10 cellular contexts compared by ENCODE assay signal in the genomic region with DNA sequence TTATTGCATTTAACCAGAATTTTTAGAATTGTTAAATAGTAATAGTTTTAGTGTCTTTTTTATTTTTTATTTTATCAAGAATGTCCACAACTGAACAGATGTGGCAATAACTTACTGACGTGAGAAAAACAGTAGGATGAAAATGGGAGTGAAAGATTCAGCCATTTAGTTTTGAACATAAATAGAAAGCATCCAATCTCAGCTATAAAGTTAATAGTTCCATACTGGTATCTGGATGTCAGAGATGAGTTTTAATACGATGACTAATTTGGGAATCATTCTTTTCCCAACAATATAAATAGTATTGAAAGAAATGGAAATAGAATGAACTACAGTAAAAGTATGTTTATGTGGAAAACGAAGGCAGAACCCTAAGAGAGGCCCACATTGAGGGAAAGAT.
DNase-seq lines count a peak whose midpoint lies in the region; ATAC-seq and TF ChIP-seq lines count a peak whose summit lies in the region.
"Had no signal": no experiment of that assay in that cellular context is flagged by ENCODE, and none has a peak within 500 bp of the region (broad histone marks: within the 10 kb centered on the region; RNA-seq: fewer than 3 reads in every experiment).

No MANE protein-coding gene starts in this region.

- 67 to 76% (median 72%) methylated on average over 3 of the region's 3 CpGs for WGBS in heart left ventricle, 4 donors
- WGBS in mesendoderm (ENCODE audit: extremely low coverage, insufficient coverage, low lambda C conversion rate), result no CpG with 5 or more reads among the region's 3 CpGs

- no peak overlapping the region for H2BK15ac ChIP-seq in mesendoderm (replicated peaks; ENCODE audit: low read depth)

- H3K27me3 ChIP-seq in heart left ventricle (no peaks in the 10 kb centered on the region), vagina (no peaks in the 10 kb centered on the region), mesendoderm (ENCODE audit: insufficient read depth, low read length, poor library complexity) (no peaks in the 10 kb centered on the region)

- H3K4ac ChIP-seq in mesendoderm (ENCODE audit: low read depth, low read length), result no peak overlapping the region

- H3K9me3 ChIP-seq in heart left ventricle, result no peaks in the 10 kb centered on the region
- H3K9me3 ChIP-seq in vagina, result no peaks in the 10 kb centered on the region

- no peak overlapping the region for H3K18ac ChIP-seq in mesendoderm (ENCODE audit: low read length)

- H3K9ac ChIP-seq in mesendoderm (ENCODE audit: low read length), result no peak overlapping the region

- H3K27me3 Mint-ChIP-seq in activated CD4-positive, alpha-beta T cell treated with anti-CD3 and anti-CD28 coated beads for 36 hours, result no peaks in the 10 kb centered on the region
- H3K27me3 Mint-ChIP-seq: stimulated activated naive CD8-positive, alpha-beta T cell treated with anti-CD3 and anti-CD28 coated beads, Interleukin-15, amount 100 ng/mL, for 72 hours had no signal

- TF ChIP-seq POLR2A in heart left ventricle (IDR thresholded peaks at IDR 0.05), result no peak
- TF ChIP-seq POLR2A in vagina (IDR thresholded peaks at IDR 0.05), result no peak

- no peak overlapping the region for H2BK5ac ChIP-seq in mesendoderm (ENCODE audit: low read length)

- no peak overlapping the region for H3K56ac ChIP-seq in mesendoderm (ENCODE audit: low read length)

- no peaks in the 10 kb centered on the region for H3K79me1 ChIP-seq in mesendoderm (ENCODE audit: low read length)

- CTCF ChIA-PET in activated CD4-positive, alpha-beta T cell treated with anti-CD3 and anti-CD28 coated beads for 36 hours (lab: Charles Lee), result interaction anchor here (0.6 kb wide), 1 partner anchor 84 kb away, joined by 3 read pairs; no protein-coding TSS in a partner anchor

- no peaks in the 10 kb centered on the region for H3K4me1 Mint-ChIP-seq in activated CD4-positive, alpha-beta T cell treated with anti-CD3 and anti-CD28 coated beads for 36 hours
- H3K4me1 Mint-ChIP-seq: stimulated activated naive CD8-positive, alpha-beta T cell treated with anti-CD3 and anti-CD28 coated beads, Interleukin-15, amount 100 ng/mL, for 72 hours had no signal

- H3K27ac Mint-ChIP-seq in activated CD4-positive, alpha-beta T cell treated with anti-CD3 and anti-CD28 coated beads for 36 hours, result no peak overlapping the region
- H3K27ac Mint-ChIP-seq: stimulated activated naive CD8-positive, alpha-beta T cell treated with anti-CD3 and anti-CD28 coated beads, Interleukin-15, amount 100 ng/mL, for 72 hours had no signal

- peaks cover 0 to 13% (median 8%) of the 10 kb centered on the region in 9 donors for H3K36me3 ChIP-seq in heart left ventricle
- H3K36me3 ChIP-seq in vagina, result peaks cover 0 to 5% of the 10 kb centered on the region in 2 donors
- no peaks in the 10 kb centered on the region for H3K36me3 ChIP-seq in mesendoderm (ENCODE audit: control insufficient read depth, insufficient read depth, low read length)

- no peak overlapping the region for H2AK5ac ChIP-seq in mesendoderm (ENCODE audit: low read length)

- ATAC-seq in heart left ventricle (no peak), left ventricle myocardium superior (no peak), GM19397 (IDR thresholded peaks at IDR 0.05; ENCODE audit: unreplicated experiment) (no peak)
- no peak for ATAC-seq in activated CD4-positive, alpha-beta T cell treated with anti-CD3 and anti-CD28 coated beads for 36 hours
- ATAC-seq: stimulated activated naive CD8-positive, alpha-beta T cell treated with anti-CD3 and anti-CD28 coated beads, Interleukin-15, amount 100 ng/mL, for 72 hours had no signal

- no peak overlapping the region for H3K4me3 Mint-ChIP-seq in activated CD4-positive, alpha-beta T cell treated with anti-CD3 and anti-CD28 coated beads for 36 hours
- H3K4me3 Mint-ChIP-seq: stimulated activated naive CD8-positive, alpha-beta T cell treated with anti-CD3 and anti-CD28 coated beads, Interleukin-15, amount 100 ng/mL, for 72 hours had no signal

- H3K4me1 ChIP-seq in heart left ventricle (peaks cover 0 to 60% (median 28%) of the 10 kb centered on the region in 12 donors), vagina (peaks cover 35% of the 10 kb centered on the region), mesendoderm (ENCODE audit: control insufficient read depth, low read depth, low read length) (peaks cover 7% of the 10 kb centered on the region)

- no peak overlapping the region for H3K23ac ChIP-seq in mesendoderm (ENCODE audit: low read length)

- no peak for DNase-seq in heart left ventricle
- DNase-seq in left ventricle myocardium superior, result no peak
- peak; percentile 19 for DNase-seq in dermis blood vessel endothelial cell
- peak; percentile 38 for DNase-seq in myocyte (ENCODE audit: low read depth)
- no peak for DNase-seq in vagina (ENCODE audit: extremely low spot score in 2 of 2)
- DNase-seq in activated CD4-positive, alpha-beta T cell treated with anti-CD3 and anti-CD28 coated beads for 36 hours, result no peak
- DNase-seq in mesendoderm, result no peak
- DNase-seq: stimulated activated CD4-positive, alpha-beta T cell treated with anti-CD3 and anti-CD28 coated beads, Interleukin-15, amount 100 ng/mL, for 24 hours; stimulated activated naive CD8-positive, alpha-beta T cell treated with anti-CD3 and anti-CD28 coated beads, Interleukin-15, amount 100 ng/mL, for 72 hours had no signal

- H4K8ac ChIP-seq in mesendoderm (ENCODE audit: low read depth, low read length), result no peak overlapping the region

- H3K4me3 ChIP-seq in heart left ventricle, result no peak overlapping the region
- no peak overlapping the region for H3K4me3 ChIP-seq in vagina
- no peak overlapping the region for H3K4me3 ChIP-seq in mesendoderm (ENCODE audit: low read length)

- no peak for TF ChIP-seq CTCF in heart left ventricle (IDR thresholded peaks at IDR 0.05)
- no peak for TF ChIP-seq CTCF in vagina (IDR thresholded peaks at IDR 0.05)

- no peaks in the 10 kb centered on the region for H3K36me3 Mint-ChIP-seq in activated CD4-positive, alpha-beta T cell treated with anti-CD3 and anti-CD28 coated beads for 36 hours (ENCODE audit: low read depth)

- no peaks in the 10 kb centered on the region for H3K79me2 ChIP-seq in mesendoderm (ENCODE audit: control insufficient read depth, insufficient read depth, low read length)

- POLR2A ChIA-PET in activated CD4-positive, alpha-beta T cell treated with anti-CD3 and anti-CD28 coated beads for 36 hours (lab: Charles Lee), result interaction anchor here (0.7 kb wide), 1 partner anchor 43 kb away, joined by 3 read pairs; no protein-coding TSS in a partner anchor

- H3K4me2 ChIP-seq in mesendoderm (ENCODE audit: low read length), result no peak overlapping the region

- H3K27ac ChIP-seq in heart left ventricle (peak overlapping the region; percentile 34 to 90 (median 82)), vagina (peak overlapping the region; percentile 66), mesendoderm (ENCODE audit: low read depth, low read length) (no peak overlapping the region)

- intact Hi-C loops in heart left ventricle (cut with DNase I), result loop anchor here in 3 of 10 donors (2.0 to 10.0 kb wide), 4 partner anchors 37 to 158 kb away; partner anchors contain the start of gene EPS8 (in 2 of the 3)
- intact Hi-C loops in left ventricle myocardium superior (cut with micrococcal nuclease), result no loop called here
- intact Hi-C loops in vagina (cut with DNase I), result no loop called here
- intact Hi-C loops in activated CD4-positive, alpha-beta T cell treated with anti-CD3 and anti-CD28 coated beads for 36 hours (cut with DNase I, micrococcal nuclease), result no loop called here

- H2BK120ac ChIP-seq in mesendoderm (ENCODE audit: low read depth, low read length), result no peak overlapping the region

- no peak overlapping the region for H4K5ac ChIP-seq in mesendoderm (ENCODE audit: low read length)

- H3K9me3 Mint-ChIP-seq in activated CD4-positive, alpha-beta T cell treated with anti-CD3 and anti-CD28 coated beads for 36 hours (ENCODE audit: low read depth), result no peaks in the 10 kb centered on the region
- H3K9me3 Mint-ChIP-seq: stimulated activated naive CD8-positive, alpha-beta T cell treated with anti-CD3 and anti-CD28 coated beads, Interleukin-15, amount 100 ng/mL, for 72 hours had no signal

Comparison
In these comparisons a context has a peak if more than half of its experiments do, and no peak if none do; other contexts are left out.
1. DNase-seq: peak in dermis blood vessel endothelial cell (single experiment) and myocyte (single experiment); none in heart left ventricle (0 of 5), left ventricle myocardium superior (single experiment), vagina (0 of 2), activated CD4-positive, alpha-beta T cell treated with anti-CD3 and anti-CD28 coated beads for 36 hours (single experiment) and mesendoderm (single experiment).